8 cellular contexts compared by ENCODE assay signal in genomic region chr3:36868614-36869436, GRCh38.
DNase-seq lines count a peak whose midpoint lies in the region; ATAC-seq, FAIRE-seq and TF ChIP-seq lines count a peak whose summit lies in the region.

No MANE protein-coding gene starts in this region.

- ATAC-seq in GM21528 (IDR thresholded peaks at IDR 0.05; ENCODE audit: low FRiP score, unreplicated experiment) (peak; percentile 80), pancreas (peak in 3 of 4 donors; percentile 86 to 88 (median 87)), HG03097 (IDR thresholded peaks at IDR 0.05; ENCODE audit: low FRiP score, unreplicated experiment) (no peak)

- WGBS in pancreas, 2 donors, result 8 to 13% methylated on average over 2 of the region's 2 CpGs

- in situ Hi-C loops in G401 (cut with HindIII; ENCODE audit: low sequenced_read_pairs), result no loop called here

- no peaks in the 10 kb centered on the region for H3K36me3 ChIP-seq in pancreas

- FAIRE-seq in pancreas (lab: Jason Lieb, UNC), result peak; percentile 29

- no peak overlapping the region for H3K27ac ChIP-seq in pancreas

- H3K9me3 ChIP-seq in pancreas, result no peaks in the 10 kb centered on the region

- H3K27me3 ChIP-seq in pancreas, result no peaks in the 10 kb centered on the region

- no peak overlapping the region for H3K4me3 ChIP-seq in pancreas

- intact Hi-C loops in pancreas (cut with DNase I), result loop anchor here in 1 of 3 donors (10.0 kb wide), 1 partner anchor 134 kb away; no protein-coding TSS in a partner anchor

- TF ChIP-seq CTCF in pancreas (IDR thresholded peaks at IDR 0.05), result peak; percentile 33 to 72 (median 58)

- peak; percentile 82 for DNase-seq in G401 (ENCODE audit: low spot score)
- peak; percentile 55 for DNase-seq in HuH-7 (ENCODE audit: low spot score)
- peak; percentile 61 for DNase-seq in RPMI7951 (ENCODE audit: low read depth)
- DNase-seq in activated effector memory CD4-positive, alpha-beta T cell treated with Interleukin-2 at 50 U/mL for 16 hours, result peak; percentile 16
- DNase-seq in germinal center (ENCODE audit: low spot score), result peak; percentile 70
- DNase-seq in pancreas, result peak in 3 of 6 donors; percentile 11 to 50 (median 28)

- no peaks in the 10 kb centered on the region for H3K4me1 ChIP-seq in pancreas
